14 cellular contexts compared by ENCODE assay signal in the genomic region with DNA sequence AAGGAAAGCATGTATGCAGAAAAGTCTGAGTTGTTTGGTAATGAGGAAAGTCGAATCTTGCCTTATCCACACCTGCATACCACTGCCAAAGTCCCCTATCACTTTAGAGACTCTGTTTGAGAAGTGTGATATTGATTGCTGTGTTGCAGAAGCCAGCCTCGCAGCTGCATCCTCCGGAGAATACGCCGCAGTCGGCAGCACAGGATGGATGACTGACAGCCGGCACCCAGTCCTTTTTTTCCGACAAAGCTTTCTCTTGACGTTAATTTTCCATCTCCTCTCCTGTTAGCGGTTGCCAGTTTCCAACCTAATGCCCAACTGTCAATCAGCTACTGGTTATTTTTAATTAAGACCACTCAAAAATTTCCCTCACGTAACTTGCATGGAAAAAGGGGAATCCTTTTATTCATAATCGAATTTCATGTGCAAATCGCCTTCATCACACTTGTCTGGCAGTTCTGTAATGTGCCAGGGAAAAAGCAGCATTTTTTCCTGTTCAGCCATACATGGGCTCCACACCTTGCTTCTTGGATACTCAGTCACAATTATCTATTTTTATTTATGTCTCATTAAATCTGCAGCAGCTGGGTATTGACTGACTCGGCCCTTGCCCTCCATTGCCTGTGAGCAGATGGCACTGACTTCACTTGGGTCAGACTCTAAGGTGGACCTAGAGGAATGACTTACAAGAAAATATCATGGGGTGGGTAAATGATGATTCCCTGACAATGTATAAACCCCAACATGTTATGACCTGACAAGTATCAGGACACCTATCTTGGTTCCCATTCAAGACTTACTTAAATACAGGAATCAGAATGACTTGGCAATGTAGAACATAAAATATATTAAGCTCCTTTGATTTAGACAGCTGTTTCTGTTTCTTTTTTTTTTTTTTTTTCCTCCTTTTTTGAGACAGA.
A peak's percentile ranks its signal among the peaks of the same experiment; 100 is the strongest.
DNase-seq lines count a peak whose midpoint lies in the region; ATAC-seq and TF ChIP-seq lines count a peak whose summit lies in the region.
"Had no signal": no experiment of that assay in that cellular context is flagged by ENCODE, and none has a peak within 500 bp of the region (broad histone marks: within the 10 kb centered on the region; RNA-seq: fewer than 3 reads in every experiment).

No MANE protein-coding gene starts in this region.

- H3K4me1 Mint-ChIP-seq in glutamatergic neuron (ENCODE audit: low read depth, unreplicated experiment) = peaks cover 5% of the 10 kb centered on the region
- H3K4me1 Mint-ChIP-seq: B cell had no signal

- peaks cover 1% of the 10 kb centered on the region for H3K9me3 Mint-ChIP-seq in glutamatergic neuron (ENCODE audit: unreplicated experiment)

- peak overlapping the region; percentile 62 for H3K27ac Mint-ChIP-seq in glutamatergic neuron (ENCODE audit: unreplicated experiment)
- H3K27ac Mint-ChIP-seq: B cell; CD4-positive, alpha-beta T cell had no signal

- no peaks in the 10 kb centered on the region for H3K36me3 Mint-ChIP-seq in glutamatergic neuron (ENCODE audit: unreplicated experiment)

- DNase-seq in NCI-H1417 (lab: John Stamatoyannopoulos, UW) = peak in 2 of 3 experiments; percentile 49 to 67
- peak; percentile 65 for DNase-seq in RPMI8226
- DNase-seq in glutamatergic neuron = peak; percentile 68
- DNase-seq in retina = peak; percentile 41
- DNase-seq in central memory CD4-positive, alpha-beta T cell = no peak
- no peak for DNase-seq in NCI-H446 treated with DMSO at 0.1 percent for 48 hours (lab: John Stamatoyannopoulos, UW)
- DNase-seq: CD4-positive, alpha-beta T cell; H7; MG63; NCI-H1092; NCI-H187; NCI-H774 had no signal

- ATAC-seq in SK-N-SH treated with all-trans-retinoic acid at 6 μM for 48 hours = no peak

- H3K27me3 Mint-ChIP-seq in glutamatergic neuron (ENCODE audit: unreplicated experiment) = no peaks in the 10 kb centered on the region
- H3K27me3 Mint-ChIP-seq: B cell; CD4-positive, alpha-beta T cell had no signal

- TF ChIP-seq CTCF in glutamatergic neuron (IDR thresholded peaks at IDR 0.05; ENCODE audit: partially characterized antibody, unreplicated experiment) = no peak

- H3K4me3 Mint-ChIP-seq in glutamatergic neuron (ENCODE audit: unreplicated experiment) = no peak overlapping the region
- H3K4me3 Mint-ChIP-seq: B cell; CD4-positive, alpha-beta T cell had no signal

TF ChIP-seq in SK-N-SH treated with all-trans-retinoic acid at 6 μM for 48 hours, 23 proteins besides CTCF, POLR2A, EP300 and RAD21:
- TF ChIP-seq ZNF70 (CRISPR knock-in tag; IDR thresholded peaks at IDR 0.05) = no peak
- no peak for TF ChIP-seq GLIS3 (CRISPR knock-in tag; IDR thresholded peaks at IDR 0.05)
- TF ChIP-seq TOX (CRISPR knock-in tag; IDR thresholded peaks at IDR 0.05; ENCODE audit: borderline replicate concordance) = no peak
- TF ChIP-seq, protein P1, sequence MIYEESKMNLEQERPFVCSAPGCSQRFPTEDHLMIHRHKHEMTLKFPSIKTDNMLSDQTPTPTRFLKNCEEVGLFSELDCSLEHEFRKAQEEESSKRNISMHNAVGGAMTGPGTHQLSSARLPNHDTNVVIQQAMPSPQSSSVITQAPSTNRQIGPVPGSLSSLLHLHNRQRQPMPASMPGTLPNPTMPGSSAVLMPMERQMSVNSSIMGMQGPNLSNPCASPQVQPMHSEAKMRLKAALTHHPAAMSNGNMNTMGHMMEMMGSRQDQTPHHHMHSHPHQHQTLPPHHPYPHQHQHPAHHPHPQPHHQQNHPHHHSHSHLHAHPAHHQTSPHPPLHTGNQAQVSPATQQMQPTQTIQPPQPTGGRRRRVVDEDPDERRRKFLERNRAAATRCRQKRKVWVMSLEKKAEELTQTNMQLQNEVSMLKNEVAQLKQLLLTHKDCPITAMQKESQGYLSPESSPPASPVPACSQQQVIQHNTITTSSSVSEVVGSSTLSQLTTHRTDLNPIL (CRISPR knock-in tag; IDR thresholded peaks at IDR 0.05; ENCODE audit: low read depth) = no peak
- TF ChIP-seq BACH2 (CRISPR knock-in tag; IDR thresholded peaks at IDR 0.05; ENCODE audit: borderline replicate concordance) = no peak
- no peak for TF ChIP-seq PPARA (CRISPR knock-in tag; IDR thresholded peaks at IDR 0.05; ENCODE audit: borderline replicate concordance)

Comparison
In these comparisons a context has a peak if more than half of its experiments do, and no peak if none do; other contexts are left out.
1. DNase-seq: peak in NCI-H1417 (2 of 3), RPMI8226 (single experiment), glutamatergic neuron (single experiment) and retina (single experiment); none in central memory CD4-positive, alpha-beta T cell (single experiment) and NCI-H446 treated with DMSO at 0.1 percent for 48 hours (single experiment).